30 cellular contexts compared by ENCODE assay signal in the genomic region with DNA sequence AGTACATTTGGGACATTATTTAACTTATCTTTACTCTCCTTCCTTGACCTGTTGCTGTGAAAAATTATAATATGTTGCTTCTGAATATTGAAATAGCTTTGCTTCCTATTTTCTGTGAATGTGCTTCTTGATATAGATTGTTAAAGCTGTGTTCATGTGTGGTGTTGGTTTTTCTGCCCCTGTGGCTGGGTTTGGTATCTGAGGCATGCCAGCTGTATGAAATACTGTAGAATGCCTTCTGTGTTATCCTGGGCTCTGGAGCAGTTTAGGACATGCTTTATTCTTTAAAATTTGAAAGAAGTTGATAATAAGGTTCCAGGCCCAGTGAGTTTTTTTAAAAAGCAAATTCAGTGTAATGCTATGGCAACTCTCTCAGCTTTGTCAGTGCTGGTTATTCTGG.
DNase-seq lines count a peak whose midpoint lies in the region; ATAC-seq and TF ChIP-seq lines count a peak whose summit lies in the region.
"Had no signal": no experiment of that assay in that cellular context is flagged by ENCODE, and none has a peak within 500 bp of the region (broad histone marks: within the 10 kb centered on the region; RNA-seq: fewer than 3 reads in every experiment).

No MANE protein-coding gene starts in this region.

- TF ChIP-seq CTCF in fibroblast of the aortic adventitia (IDR thresholded peaks at IDR 0.05; ENCODE audit: insufficient read depth, low read length) = peak; percentile 14
- peak; percentile 24 for TF ChIP-seq CTCF in neural crest cell (conservative IDR thresholded peaks at IDR 0.05)

- H3K9me3 Mint-ChIP-seq in neural crest cell = no peaks in the 10 kb centered on the region
- no peaks in the 10 kb centered on the region for H3K9me3 Mint-ChIP-seq in activated naive CD8-positive, alpha-beta T cell treated with anti-CD3 and anti-CD28 coated beads, Interleukin-2, amount 50 U/mL, for 24 hours
- H3K9me3 Mint-ChIP-seq: activated naive CD4-positive, alpha-beta T cell treated with anti-CD3 and anti-CD28 coated beads for 36 hours; CD4-positive, alpha-beta memory T cell; endodermal cell; nephron progenitor cell had no signal

- H3K4me3 ChIP-seq in fibroblast of the aortic adventitia (ENCODE audit: low read depth, low read length) = no peak overlapping the region
- H3K4me3 ChIP-seq: coronary artery, heart left ventricle, lower lobe of right lung, mucosa of descending colon, ovary, Peyer's patch, upper lobe of left lung had no signal

- H3K9me3 ChIP-seq in T-helper 17 cell (ENCODE audit: control insufficient read depth, low read length, poor library complexity, severe bottlenecking) = no peaks in the 10 kb centered on the region
- H3K9me3 ChIP-seq: heart left ventricle, lower lobe of right lung, mucosa of descending colon, ovary, Peyer's patch, upper lobe of left lung had no signal

- H3K27me3 Mint-ChIP-seq in T-helper 17 cell (no peaks in the 10 kb centered on the region), neural crest cell (ENCODE audit: low read depth) (no peaks in the 10 kb centered on the region)
- no peaks in the 10 kb centered on the region for H3K27me3 Mint-ChIP-seq in activated naive CD8-positive, alpha-beta T cell treated with anti-CD3 and anti-CD28 coated beads, Interleukin-2, amount 50 U/mL, for 24 hours
- H3K27me3 Mint-ChIP-seq: CD4-positive, alpha-beta memory T cell had no signal

- H3K27ac Mint-ChIP-seq in T-helper 17 cell (peak overlapping the region; percentile 89), neural crest cell (ENCODE audit: unreplicated experiment) (no peak overlapping the region)
- no peak overlapping the region for H3K27ac Mint-ChIP-seq in activated naive CD8-positive, alpha-beta T cell treated with anti-CD3 and anti-CD28 coated beads, Interleukin-2, amount 50 U/mL, for 24 hours
- H3K27ac Mint-ChIP-seq: activated CD8-positive, alpha-beta T cell treated with anti-CD3 and anti-CD28 coated beads, Interleukin-2, amount 10 ng/mL, durations not matched to agents 7 days and 5 days; activated naive CD4-positive, alpha-beta T cell treated with anti-CD3 and anti-CD28 coated beads for 36 hours; endodermal cell had no signal

- DNase-seq in AG20443 (ENCODE audit: low spot score) = peak; percentile 20
- no peak for DNase-seq in T-helper 17 cell
- no peak for DNase-seq in fibroblast of the aortic adventitia (ENCODE audit: low read depth)
- DNase-seq in neural crest cell (ENCODE audit: low read depth, low spot score) = no peak
- no peak for DNase-seq in NCI-H510A treated with DMSO at 0.1 percent for 48 hours (lab: John Stamatoyannopoulos, UW)
- DNase-seq in activated naive CD8-positive, alpha-beta T cell treated with anti-CD3 and anti-CD28 coated beads, Interleukin-2, amount 50 U/mL, for 24 hours = no peak
- no peak for DNase-seq in hepatic stellate cell (ENCODE audit: low spot score)
- DNase-seq: activated CD4-positive, alpha-beta T cell treated with anti-CD3 and anti-CD28 coated beads for 4 hours; activated CD8-positive, alpha-beta T cell treated with anti-CD3 and anti-CD28 coated beads, Interleukin-2, amount 10 ng/mL, durations not matched to agents 7 days and 5 days; activated naive CD4-positive, alpha-beta T cell treated with anti-CD3 and anti-CD28 coated beads for 36 hours; CD4-positive, alpha-beta memory T cell; endodermal cell; foreskin keratinocyte; H7; heart left ventricle; Karpas-422; lower lobe of right lung; mucosa of descending colon; NCI-H1930; NCI-H69; nephron progenitor cell; ovary; Peyer's patch; SHP77 treated with DMSO at 0.1 percent for 48 hours; stimulated activated naive CD4-positive, alpha-beta T cell; T-helper 9 cell; upper lobe of left lung had no signal

- ATAC-seq in T-helper 17 cell (no peak), HG03025 (IDR thresholded peaks at IDR 0.05; ENCODE audit: low FRiP score, unreplicated experiment) (no peak)
- no peak for ATAC-seq in activated naive CD8-positive, alpha-beta T cell treated with anti-CD3 and anti-CD28 coated beads, Interleukin-2, amount 50 U/mL, for 24 hours
- ATAC-seq: activated CD8-positive, alpha-beta T cell treated with anti-CD3 and anti-CD28 coated beads, Interleukin-2, amount 10 ng/mL, durations not matched to agents 7 days and 5 days; foreskin keratinocyte; heart left ventricle; HepG2; lower lobe of right lung; mucosa of descending colon had no signal

- H3K4me1 Mint-ChIP-seq in T-helper 17 cell (peaks cover 48% of the 10 kb centered on the region), neural crest cell (peaks cover 27% of the 10 kb centered on the region)
- H3K4me1 Mint-ChIP-seq in activated naive CD8-positive, alpha-beta T cell treated with anti-CD3 and anti-CD28 coated beads, Interleukin-2, amount 50 U/mL, for 24 hours = peaks cover 33% of the 10 kb centered on the region

- H3K4me3 Mint-ChIP-seq in T-helper 17 cell = no peak overlapping the region
- H3K4me3 Mint-ChIP-seq in neural crest cell = no peak overlapping the region
- no peak overlapping the region for H3K4me3 Mint-ChIP-seq in activated naive CD8-positive, alpha-beta T cell treated with anti-CD3 and anti-CD28 coated beads, Interleukin-2, amount 50 U/mL, for 24 hours
- H3K4me3 Mint-ChIP-seq: activated CD8-positive, alpha-beta T cell treated with anti-CD3 and anti-CD28 coated beads, Interleukin-2, amount 10 ng/mL, durations not matched to agents 7 days and 5 days; activated naive CD4-positive, alpha-beta T cell treated with anti-CD3 and anti-CD28 coated beads for 36 hours; endodermal cell; nephron progenitor cell had no signal

- peaks cover 9% of the 10 kb centered on the region for H3K36me3 Mint-ChIP-seq in T-helper 17 cell (ENCODE audit: low read depth)
- no peaks in the 10 kb centered on the region for H3K36me3 Mint-ChIP-seq in neural crest cell (ENCODE audit: low read depth)
- H3K36me3 Mint-ChIP-seq in activated naive CD8-positive, alpha-beta T cell treated with anti-CD3 and anti-CD28 coated beads, Interleukin-2, amount 50 U/mL, for 24 hours (ENCODE audit: low read depth) = no peaks in the 10 kb centered on the region
- H3K36me3 Mint-ChIP-seq: CD4-positive, alpha-beta memory T cell had no signal
